ENCODE assay signal across 23 cellular contexts in genomic region chr2:192126912-192127311, GRCh38.
DNase-seq lines count a peak whose midpoint lies in the region; ATAC-seq and TF ChIP-seq lines count a peak whose summit lies in the region.
"Had no signal": no experiment of that assay in that cellular context is flagged by ENCODE, and none has a peak within 500 bp of the region (broad histone marks: within the 10 kb centered on the region; RNA-seq: fewer than 3 reads in every experiment).

No MANE protein-coding gene starts in this region.

- no peaks in the 10 kb centered on the region for H3K4me1 Mint-ChIP-seq in stimulated activated effector memory CD8-positive, alpha-beta T cell treated with anti-CD3 and anti-CD28 coated beads, Interleukin-12 subunit alpha, Interleukin-12 subunit beta, amount 100 ng/mL, for 72 hours
- H3K4me1 Mint-ChIP-seq: activated T-helper 17 cell treated with anti-CD3 and anti-CD28 coated beads, Interleukin-2, amount 50 U/mL, for 72 hours; neural crest cell had no signal

- H3K27ac Mint-ChIP-seq in stimulated activated effector memory CD8-positive, alpha-beta T cell treated with anti-CD3 and anti-CD28 coated beads, Interleukin-12 subunit alpha, Interleukin-12 subunit beta, amount 100 ng/mL, for 72 hours = no peak overlapping the region
- H3K27ac Mint-ChIP-seq: activated naive CD4-positive, alpha-beta T cell treated with anti-CD3 and anti-CD28 coated beads, Interleukin-2, amount 50 U/mL, for 72 hours; activated T-helper 17 cell treated with anti-CD3 and anti-CD28 coated beads, Interleukin-2, amount 50 U/mL, for 72 hours; WTC11 had no signal

- TF ChIP-seq CTCF in psoas muscle (IDR thresholded peaks at IDR 0.05) = no peak

- no peaks in the 10 kb centered on the region for H3K36me3 Mint-ChIP-seq in stimulated activated effector memory CD8-positive, alpha-beta T cell treated with anti-CD3 and anti-CD28 coated beads, Interleukin-12 subunit alpha, Interleukin-12 subunit beta, amount 100 ng/mL, for 72 hours
- H3K36me3 Mint-ChIP-seq: activated naive CD4-positive, alpha-beta T cell treated with anti-CD3 and anti-CD28 coated beads, Interleukin-2, amount 50 U/mL, for 72 hours; WTC11 had no signal

- H3K4me1 ChIP-seq in psoas muscle = no peaks in the 10 kb centered on the region

- H3K27ac ChIP-seq in cingulate gyrus (ENCODE audit: low read depth, low read length) = peak overlapping the region; percentile 65
- no peak overlapping the region for H3K27ac ChIP-seq in psoas muscle
- H3K27ac ChIP-seq: ascending aorta, C4-2B, suprapubic skin had no signal

- H3K4me3 ChIP-seq in psoas muscle = no peak overlapping the region
- H3K4me3 ChIP-seq: ascending aorta, suprapubic skin had no signal

- H3K27me3 ChIP-seq in psoas muscle (ENCODE audit: insufficient read depth in 3 of 3, low read length in 2 of 3) = peaks cover 0 to 3% (median 0%) of the 10 kb centered on the region in 3 donors
- H3K27me3 ChIP-seq: ascending aorta, suprapubic skin had no signal

- no peaks in the 10 kb centered on the region for H3K9me3 ChIP-seq in psoas muscle
- H3K9me3 ChIP-seq: ascending aorta, suprapubic skin had no signal

- ATAC-seq in sciatic nerve (peak; percentile 53), psoas muscle (no peak)
- ATAC-seq in stimulated activated effector memory CD8-positive, alpha-beta T cell treated with anti-CD3 and anti-CD28 coated beads, Interleukin-12 subunit alpha, Interleukin-12 subunit beta, amount 100 ng/mL, for 72 hours = no peak
- ATAC-seq: activated naive CD4-positive, alpha-beta T cell treated with anti-CD3 and anti-CD28 coated beads, Interleukin-2, amount 50 U/mL, for 72 hours; activated T-helper 17 cell treated with anti-CD3 and anti-CD28 coated beads, Interleukin-2, amount 50 U/mL, for 72 hours; WTC11 had no signal

- H3K9me3 Mint-ChIP-seq in stimulated activated effector memory CD8-positive, alpha-beta T cell treated with anti-CD3 and anti-CD28 coated beads, Interleukin-12 subunit alpha, Interleukin-12 subunit beta, amount 100 ng/mL, for 72 hours = no peaks in the 10 kb centered on the region
- H3K9me3 Mint-ChIP-seq: activated naive CD4-positive, alpha-beta T cell treated with anti-CD3 and anti-CD28 coated beads, Interleukin-2, amount 50 U/mL, for 72 hours; activated T-helper 17 cell treated with anti-CD3 and anti-CD28 coated beads, Interleukin-2, amount 50 U/mL, for 72 hours; neural crest cell; WTC11 had no signal

- DNase-seq in DMS53 treated with DMSO at 0.1 percent for 48 hours (lab: John Stamatoyannopoulos, UW; ENCODE audit: unreplicated experiment) (peak; percentile 6), NCI-H2227 treated with DMSO at 0.1 percent for 48 hours (lab: John Stamatoyannopoulos, UW) (peak; percentile 39), sciatic nerve (ENCODE audit: low spot score) (no peak), psoas muscle (no peak)
- DNase-seq in stimulated activated effector memory CD8-positive, alpha-beta T cell treated with anti-CD3 and anti-CD28 coated beads, Interleukin-12 subunit alpha, Interleukin-12 subunit beta, amount 100 ng/mL, for 72 hours (ENCODE audit: low spot score in 2 of 2) = no peak
- DNase-seq in activated T-cell treated with anti-CD3 and anti-CD28 coated beads, Interleukin-2, amount 50 U/mL, for 1 hour = no peak
- DNase-seq: central memory CD4-positive, alpha-beta T cell; EL; glutamatergic neuron; kidney; NCI-H2107; NCI-H526 treated with DMSO at 0.1 percent for 48 hours; SHP77 treated with DMSO at 0.1 percent for 48 hours; SW 1271; T1000 had no signal

- no peaks in the 10 kb centered on the region for H3K36me3 ChIP-seq in psoas muscle (ENCODE audit: insufficient read depth in 1 of 2, low read depth in 1 of 2)
- H3K36me3 ChIP-seq: ascending aorta, suprapubic skin had no signal

- intact Hi-C loops in sciatic nerve (cut with DNase I) (no loop called here), psoas muscle (cut with DNase I) (no loop called here)

- H3K4me3 Mint-ChIP-seq in stimulated activated effector memory CD8-positive, alpha-beta T cell treated with anti-CD3 and anti-CD28 coated beads, Interleukin-12 subunit alpha, Interleukin-12 subunit beta, amount 100 ng/mL, for 72 hours = no peak overlapping the region
- H3K4me3 Mint-ChIP-seq: activated T-helper 17 cell treated with anti-CD3 and anti-CD28 coated beads, Interleukin-2, amount 50 U/mL, for 72 hours; neural crest cell; WTC11 had no signal

Comparison
In these comparisons a context has a peak if more than half of its experiments do, and no peak if none do; other contexts are left out.
1. DNase-seq: peak in DMS53 treated with DMSO at 0.1 percent for 48 hours (single experiment) and NCI-H2227 treated with DMSO at 0.1 percent for 48 hours (single experiment); none in sciatic nerve (single experiment), psoas muscle (0 of 2), stimulated activated effector memory CD8-positive, alpha-beta T cell treated with anti-CD3 and anti-CD28 coated beads, Interleukin-12 subunit alpha, Interleukin-12 subunit beta, amount 100 ng/mL, for 72 hours (0 of 2) and activated T-cell treated with anti-CD3 and anti-CD28 coated beads, Interleukin-2, amount 50 U/mL, for 1 hour (single experiment).